ENCODE assay signal across 8 cellular contexts in genomic region chr6:33205172-33206026, GRCh38. TPM values are rescaled to one million over a fixed set of nuclear protein-coding genes. Genes with fewer than 3 reads are reported as not detected.
DNase-seq lines count a peak whose midpoint lies in the region; ATAC-seq and TF ChIP-seq lines count a peak whose summit lies in the region.

No MANE protein-coding gene starts in this region.

- no peak overlapping the region for H2AFZ ChIP-seq in SK-N-SH (ENCODE audit: low read depth)

- peak overlapping the region; percentile 72; the same call in 1 of the 2 replicates for H3K9ac ChIP-seq in SK-N-SH

- WGBS in SK-N-SH (ENCODE audit: low lambda C conversion rate) = 54% methylated on average over 15 of the region's 18 CpGs

- peak overlapping the region in 1 of 2 experiments; percentile 43; a peak in 3 of 4 replicates for H3K27ac ChIP-seq in SK-N-SH (ENCODE audit: low read depth in 2 of 2, low read length in 1 of 2)
- H3K27ac ChIP-seq in coronary artery = peak overlapping the region in 1 of 2 donors; percentile 67

- no peaks in the 10 kb centered on the region for H3K27me3 ChIP-seq in SK-N-SH (ENCODE audit: insufficient read depth)

- POLR2A ChIA-PET in SK-N-SH (lab: Yijun Ruan, JAX) = interaction anchor here (1.0 to 1.3 kb wide), 2 partner anchors 43 to 234 kb away, joined by 5 to 7 read pairs; no protein-coding TSS in a partner anchor

- H4K20me1 ChIP-seq in SK-N-SH (ENCODE audit: insufficient read depth) = no peaks in the 10 kb centered on the region

- H3K79me2 ChIP-seq in SK-N-SH (ENCODE audit: insufficient read depth) = peaks cover 47% of the 10 kb centered on the region

- DNase-seq in SK-N-SH (peak; percentile 42), RKO (ENCODE audit: low spot score) (peak; percentile 80), coronary artery (ENCODE audit: low spot score) (no peak), natural killer cell (no peak)

- H3K9me2 ChIP-seq in SK-N-SH = no peaks in the 10 kb centered on the region

- no peak for ATAC-seq in SK-N-SH treated with all-trans-retinoic acid at 6 μM for 48 hours
- no peak for ATAC-seq in natural killer cell
- no peak for ATAC-seq in HG02885 (IDR thresholded peaks at IDR 0.05; ENCODE audit: poor library complexity, unreplicated experiment)
- no peak for ATAC-seq in GM18511 (IDR thresholded peaks at IDR 0.05; ENCODE audit: unreplicated experiment)
- no peak for ATAC-seq in GM18502 (IDR thresholded peaks at IDR 0.05; ENCODE audit: poor library complexity, unreplicated experiment)

- CTCF ChIA-PET in SK-N-SH (lab: Yijun Ruan, JAX) = interaction anchor here (1.0 to 2.4 kb wide), 5 partner anchors 9 to 190 kb away, joined by 3 to 16 read pairs (median 3); no protein-coding TSS in a partner anchor

- no peaks in the 10 kb centered on the region for H3K9me3 ChIP-seq in SK-N-SH

- H3K4me2 ChIP-seq in SK-N-SH = peak overlapping the region; percentile 98

- H3K4me1 Mint-ChIP-seq in natural killer cell = peaks cover 58 to 77% of the 10 kb centered on the region in 2 donors

- H3K27me3 Mint-ChIP-seq in natural killer cell (ENCODE audit: low read depth in 2 of 2) = no peaks in the 10 kb centered on the region

- H3K36me3 Mint-ChIP-seq in natural killer cell = peaks cover 13% of the 10 kb centered on the region

- H3K4me3 Mint-ChIP-seq in natural killer cell = peak overlapping the region; percentile 87

- no peak for TF ChIP-seq RAD21 in SK-N-SH (IDR thresholded peaks at IDR 0.05; ENCODE audit: low read length)

- TF ChIP-seq EP300 in SK-N-SH (IDR thresholded peaks at IDR 0.05; ENCODE audit: borderline replicate concordance in 1 of 2, low read depth in 1 of 2, low read length in 1 of 2) = no peak

- H3K4me3 ChIP-seq in SK-N-SH (ENCODE audit: low read depth in 2 of 2, low read length in 1 of 2) (peak overlapping the region; percentile 78 to 90), coronary artery (peak overlapping the region; percentile 80)

- peak overlapping the region; percentile 68 to 79 for H3K27ac Mint-ChIP-seq in natural killer cell

- no peaks in the 10 kb centered on the region for H3K9me3 Mint-ChIP-seq in natural killer cell

- TF ChIP-seq CTCF in SK-N-SH (IDR thresholded peaks at IDR 0.05) (peak; percentile 33), coronary artery (IDR thresholded peaks at IDR 0.05) (no peak), natural killer cell (IDR thresholded peaks at IDR 0.05) (no peak)

- H3F3A ChIP-seq in SK-N-SH (replicated peaks; ENCODE audit: insufficient read depth) = peaks cover 21% of the 10 kb centered on the region

- peaks cover 28 to 43% of the 10 kb centered on the region in 2 experiments for H3K4me1 ChIP-seq in SK-N-SH (ENCODE audit: control insufficient read depth in 1 of 2, insufficient read depth in 2 of 2, low read depth in 1 of 2, low read length in 1 of 2)

- peaks cover 21 to 29% of the 10 kb centered on the region in 2 experiments for H3K36me3 ChIP-seq in SK-N-SH (replicated peaks in 1 of 2; ENCODE audit: control insufficient read depth in 1 of 2, insufficient read depth in 2 of 2, low read length in 1 of 2)

- intact Hi-C loops in natural killer cell (cut with micrococcal nuclease) = no loop called here

TF ChIP-seq in SK-N-SH, 30 proteins besides CTCF, POLR2A, EP300 and RAD21:
- TF ChIP-seq PBX3 (IDR thresholded peaks at IDR 0.05) = no peak
- TF ChIP-seq GATA2 (CRISPR knock-in tag; IDR thresholded peaks at IDR 0.05) = no peak
- TF ChIP-seq REST (IDR thresholded peaks at IDR 0.05; ENCODE audit: low read depth, low read length) = no peak

TF ChIP-seq in SK-N-SH treated with all-trans-retinoic acid at 6 μM for 48 hours, 23 proteins besides CTCF, POLR2A, EP300 and RAD21:
- TF ChIP-seq TCF4 (CRISPR knock-in tag; IDR thresholded peaks at IDR 0.05; ENCODE audit: borderline replicate concordance) (no peak), CSRNP3 (CRISPR knock-in tag; IDR thresholded peaks at IDR 0.05) (no peak), RARB (CRISPR knock-in tag; IDR thresholded peaks at IDR 0.05) (no peak), ESRRG (CRISPR knock-in tag; IDR thresholded peaks at IDR 0.05) (no peak), ZFP3 (CRISPR knock-in tag; IDR thresholded peaks at IDR 0.05) (no peak), GLIS3 (CRISPR knock-in tag; IDR thresholded peaks at IDR 0.05) (no peak), ZNF565 (CRISPR knock-in tag; conservative IDR thresholded peaks at IDR 0.05; ENCODE audit: low read depth) (no peak), ZC3H10 (CRISPR knock-in tag; IDR thresholded peaks at IDR 0.05) (no peak), ISL1 (CRISPR knock-in tag; IDR thresholded peaks at IDR 0.05) (no peak), SNAI2 (CRISPR knock-in tag; IDR thresholded peaks at IDR 0.05) (no peak), OSR1 (CRISPR knock-in tag; IDR thresholded peaks at IDR 0.05) (no peak), ZNF70 (CRISPR knock-in tag; IDR thresholded peaks at IDR 0.05) (no peak), ZFP30 (CRISPR knock-in tag; IDR thresholded peaks at IDR 0.05) (no peak), CSDC2 (CRISPR knock-in tag; IDR thresholded peaks at IDR 0.05) (no peak), ZNF8 (CRISPR knock-in tag; IDR thresholded peaks at IDR 0.05) (no peak), PPARA (CRISPR knock-in tag; IDR thresholded peaks at IDR 0.05; ENCODE audit: borderline replicate concordance) (no peak)
- TF ChIP-seq, protein P1, sequence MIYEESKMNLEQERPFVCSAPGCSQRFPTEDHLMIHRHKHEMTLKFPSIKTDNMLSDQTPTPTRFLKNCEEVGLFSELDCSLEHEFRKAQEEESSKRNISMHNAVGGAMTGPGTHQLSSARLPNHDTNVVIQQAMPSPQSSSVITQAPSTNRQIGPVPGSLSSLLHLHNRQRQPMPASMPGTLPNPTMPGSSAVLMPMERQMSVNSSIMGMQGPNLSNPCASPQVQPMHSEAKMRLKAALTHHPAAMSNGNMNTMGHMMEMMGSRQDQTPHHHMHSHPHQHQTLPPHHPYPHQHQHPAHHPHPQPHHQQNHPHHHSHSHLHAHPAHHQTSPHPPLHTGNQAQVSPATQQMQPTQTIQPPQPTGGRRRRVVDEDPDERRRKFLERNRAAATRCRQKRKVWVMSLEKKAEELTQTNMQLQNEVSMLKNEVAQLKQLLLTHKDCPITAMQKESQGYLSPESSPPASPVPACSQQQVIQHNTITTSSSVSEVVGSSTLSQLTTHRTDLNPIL (CRISPR knock-in tag; IDR thresholded peaks at IDR 0.05; ENCODE audit: low read depth) = no peak
- TF ChIP-seq, protein P2, sequence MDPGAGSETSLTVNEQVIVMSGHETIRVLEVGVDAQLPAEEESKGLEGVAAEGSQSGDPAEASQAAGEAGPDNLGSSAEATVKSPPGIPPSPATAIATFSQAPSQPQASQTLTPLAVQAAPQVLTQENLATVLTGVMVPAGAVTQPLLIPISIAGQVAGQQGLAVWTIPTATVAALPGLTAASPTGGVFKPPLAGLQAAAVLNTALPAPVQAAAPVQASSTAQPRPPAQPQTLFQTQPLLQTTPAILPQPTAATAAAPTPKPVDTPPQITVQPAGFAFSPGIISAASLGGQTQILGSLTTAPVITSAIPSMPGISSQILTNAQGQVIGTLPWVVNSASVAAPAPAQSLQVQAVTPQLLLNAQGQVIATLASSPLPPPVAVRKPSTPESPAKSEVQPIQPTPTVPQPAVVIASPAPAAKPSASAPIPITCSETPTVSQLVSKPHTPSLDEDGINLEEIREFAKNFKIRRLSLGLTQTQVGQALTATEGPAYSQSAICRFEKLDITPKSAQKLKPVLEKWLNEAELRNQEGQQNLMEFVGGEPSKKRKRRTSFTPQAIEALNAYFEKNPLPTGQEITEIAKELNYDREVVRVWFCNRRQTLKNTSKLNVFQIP (CRISPR knock-in tag; IDR thresholded peaks at IDR 0.05; ENCODE audit: borderline replicate concordance, low read depth) = no peak

RNA-seq across cellular contexts. Expression of gene HSD17B8, which starts 0.9 kb away (rescaled TPM):
- 33.5 and 37.5 TPM in 2 replicates for polyA plus RNA-seq in SK-N-SH (2012; rRNA removed)
- 21.5 and 28.7 TPM in 2 replicates for polyA plus RNA-seq in SK-N-SH (2012; cell fraction: cytosol; rRNA removed)
- polyA plus RNA-seq in SK-N-SH (2012; cell fraction: nucleus; rRNA removed) = 51.3 and 79.0 TPM in 2 replicates
- 1 to 10 TPM; 5.4 to 7.7 (median 6.8) TPM for total RNA-seq in natural killer cell

RNA-seq across cellular contexts. Expression of gene RING1, which starts 2.9 kb away (rescaled TPM):
- 55.1 and 61.3 TPM in 2 replicates for polyA plus RNA-seq in SK-N-SH (2012; rRNA removed)
- polyA plus RNA-seq in SK-N-SH (2012; cell fraction: cytosol; rRNA removed) = 30.4 and 40.3 TPM in 2 replicates
- polyA plus RNA-seq in SK-N-SH (2012; cell fraction: nucleus; rRNA removed) = 158 and 191 TPM in 2 replicates
- total RNA-seq in natural killer cell = 10 to 100 TPM; 34.5 to 40.3 (median 36.5) TPM

RNA-seq across cellular contexts. Expression of gene SLC39A7, which starts 4.7 kb away (rescaled TPM):
- 129 and 138 TPM in 2 replicates for polyA plus RNA-seq in SK-N-SH (2012; rRNA removed)
- 125 and 141 TPM in 2 replicates for polyA plus RNA-seq in SK-N-SH (2012; cell fraction: cytosol; rRNA removed)
- polyA plus RNA-seq in SK-N-SH (2012; cell fraction: nucleus; rRNA removed) = 115 and 121 TPM in 2 replicates
- total RNA-seq in natural killer cell = 10 to 100 TPM; 38.9 to 45.7 (median 45.6) TPM

RNA-seq across cellular contexts. Expression of gene RXRB, which starts 4.9 kb away (rescaled TPM):
- polyA plus RNA-seq in SK-N-SH (2012; rRNA removed) = 45.8 and 61.0 TPM in 2 replicates
- 17.8 and 27.5 TPM in 2 replicates for polyA plus RNA-seq in SK-N-SH (2012; cell fraction: cytosol; rRNA removed)
- polyA plus RNA-seq in SK-N-SH (2012; cell fraction: nucleus; rRNA removed) = 154 and 237 TPM in 2 replicates
- 10 to 100 TPM; 72.3 to 96.4 (median 73.9) TPM for total RNA-seq in natural killer cell

RNA-seq across cellular contexts. Expression of gene COL11A2, which starts 13.1 kb away (rescaled TPM):
- 0.99 and 1.1 TPM in 2 replicates for polyA plus RNA-seq in SK-N-SH (2012; rRNA removed)
- polyA plus RNA-seq in SK-N-SH (2012; cell fraction: cytosol; rRNA removed) = 0.17 and 0.30 TPM in 2 replicates
- polyA plus RNA-seq in SK-N-SH (2012; cell fraction: nucleus; rRNA removed) = 11.9 TPM in 2 replicates
- total RNA-seq in natural killer cell = 1 to 10 TPM in 1 of 3 donors, under 1 TPM in 2; 0.93 to 2.0 (median 0.94) TPM

Comparison
In these comparisons a context has a peak if more than half of its experiments do, and no peak if none do; other contexts are left out.
1. DNase-seq: peak in SK-N-SH (single experiment) and RKO (single experiment); none in coronary artery (single experiment) and natural killer cell (single experiment).